In genomic region chr21:42818328-42818749, GRCh38 we compare ENCODE assay signal across 8 cellular contexts.
DNase-seq lines count a peak whose midpoint lies in the region; ATAC-seq, FAIRE-seq and TF ChIP-seq lines count a peak whose summit lies in the region.

No MANE protein-coding gene starts in this region.

- H3K4me3 Mint-ChIP-seq in CD4-positive, alpha-beta memory T cell = no peak overlapping the region

- intact Hi-C loops in CD4-positive, alpha-beta memory T cell (cut with micrococcal nuclease) = loop anchor here (1.0 to 10.0 kb wide), 4 partner anchors 72 to 221 kb away; no protein-coding TSS in a partner anchor
- intact Hi-C loops in left colon (cut with DNase I, micrococcal nuclease) = loop anchor here in 1 of 2 donors (5.0 kb wide), 1 partner anchor 221 kb away; no protein-coding TSS in a partner anchor

- H3K9me3 Mint-ChIP-seq in CD4-positive, alpha-beta memory T cell = peaks cover 0 to 2% (median 0%) of the 10 kb centered on the region in 8 donors

- peaks cover 0 to 2% (median under 1%) of the 10 kb centered on the region in 4 donors for H3K4me1 Mint-ChIP-seq in CD4-positive, alpha-beta memory T cell

- ATAC-seq in left colon (peak; percentile 85), GM19328 (IDR thresholded peaks at IDR 0.05; ENCODE audit: unreplicated experiment) (no peak), GM19452 (IDR thresholded peaks at IDR 0.05; ENCODE audit: unreplicated experiment) (no peak)

- H3K36me3 Mint-ChIP-seq in CD4-positive, alpha-beta memory T cell = no peaks in the 10 kb centered on the region

- TF ChIP-seq CTCF in WI38 (IDR thresholded peaks at IDR 0.05; ENCODE audit: low read depth, low read length) (peak; percentile 93), bronchial epithelial cell (IDR thresholded peaks at IDR 0.05; ENCODE audit: insufficient read depth, low read length, severe bottlenecking) (peak; percentile 70)

- H3K27ac ChIP-seq in CD4-positive, alpha-beta memory T cell (ENCODE audit: low read depth, low read length) = no peak overlapping the region

- CTCF ChIA-PET in CD4-positive, alpha-beta memory T cell (lab: Charles Lee; ENCODE audit: partially characterized antibody) = interaction anchor here (0.8 to 5.5 kb wide), 14 partner anchors 13 to 290 kb away, joined by 3 to 76 read pairs (median 3); partner anchors contain the start of gene PDE9A

- H3K27me3 Mint-ChIP-seq in CD4-positive, alpha-beta memory T cell = peaks cover 5% of the 10 kb centered on the region in 2 donors

- no peaks in the 10 kb centered on the region for H3K27me3 ChIP-seq in CD4-positive, alpha-beta memory T cell (ENCODE audit: insufficient read depth, low read length)
- peaks cover 2% of the 10 kb centered on the region for H3K27me3 ChIP-seq in bronchial epithelial cell (ENCODE audit: control insufficient read depth, insufficient read depth, low read length)

- no peak overlapping the region for H3K4me3 ChIP-seq in CD4-positive, alpha-beta memory T cell (ENCODE audit: low read length in 2 of 2)
- H3K4me3 ChIP-seq in WI38 (ENCODE audit: low read depth, low read length) (no peak overlapping the region), bronchial epithelial cell (ENCODE audit: low read depth, low read length) (no peak overlapping the region)

- DNase-seq in CD4-positive, alpha-beta memory T cell = peak in 4 of 5 donors; percentile 54 to 62 (median 58)
- DNase-seq in LHCN-M2 (ENCODE audit: low read depth) (peak; percentile 18), bronchial epithelial cell (ENCODE audit: low read depth) (peak; percentile 41), left colon (peak in 1 of 2 donors; percentile 71)
- DNase-seq in stimulated activated CD4-positive, alpha-beta T cell treated with anti-CD3 and anti-CD28 coated beads, TNF-alpha, amount 100 ng/mL, for 24 hours (ENCODE audit: low read depth in 3 of 3) = peak; percentile 25 to 56 (median 52)

- FAIRE-seq in bronchial epithelial cell (lab: Jason Lieb, UNC) = no peak

- H3K27ac Mint-ChIP-seq in CD4-positive, alpha-beta memory T cell = peak overlapping the region in 1 of 7 donors; percentile 79

- H3K9me3 ChIP-seq in CD4-positive, alpha-beta memory T cell (ENCODE audit: control insufficient read depth in 1 of 2, low read length in 2 of 2) = no peaks in the 10 kb centered on the region

- H3K4me1 ChIP-seq in CD4-positive, alpha-beta memory T cell (ENCODE audit: insufficient read depth, low read length) = no peaks in the 10 kb centered on the region

- POLR2A ChIA-PET in CD4-positive, alpha-beta memory T cell (lab: Charles Lee; ENCODE audit: partially characterized antibody) = interaction anchor here (1.3 kb wide), 1 partner anchor 165 kb away, joined by 3 read pairs; the partner anchor contains the start of gene PDE9A

- no peaks in the 10 kb centered on the region for H3K36me3 ChIP-seq in CD4-positive, alpha-beta memory T cell (ENCODE audit: insufficient read depth, low read length)
- H3K36me3 ChIP-seq in bronchial epithelial cell (ENCODE audit: control insufficient read depth, insufficient read depth, low read length) = no peaks in the 10 kb centered on the region
